In genomic region chr21:39313042-39313456, GRCh38 we compare ENCODE assay signal across 8 cellular contexts. TPM values are rescaled to one million over a fixed set of nuclear protein-coding genes. Genes with fewer than 3 reads are reported as not detected.
DNase-seq lines count a peak whose midpoint lies in the region; ATAC-seq lines count a peak whose summit lies in the region.

No MANE protein-coding gene starts in this region.

- no peaks in the 10 kb centered on the region for H3K27me3 Mint-ChIP-seq in activated naive CD4-positive, alpha-beta T cell treated with anti-CD3 and anti-CD28 coated beads for 36 hours (ENCODE audit: low read depth)
- H3K27me3 Mint-ChIP-seq in effector memory CD8-positive, alpha-beta T cell: no peaks in the 10 kb centered on the region
- peaks cover 0 to 4% (median 0%) of the 10 kb centered on the region in 3 donors for H3K27me3 Mint-ChIP-seq in naive B cell

- H3K27ac Mint-ChIP-seq in activated naive CD4-positive, alpha-beta T cell treated with anti-CD3 and anti-CD28 coated beads for 36 hours: peak overlapping the region; percentile 97
- peak overlapping the region; percentile 83 to 92 for H3K27ac Mint-ChIP-seq in effector memory CD8-positive, alpha-beta T cell
- H3K27ac Mint-ChIP-seq in naive B cell: peak overlapping the region in 3 of 6 donors; percentile 72 to 90 (median 83)

- H3K4me3 Mint-ChIP-seq in activated naive CD4-positive, alpha-beta T cell treated with anti-CD3 and anti-CD28 coated beads for 36 hours: peak overlapping the region; percentile 93
- H3K4me3 Mint-ChIP-seq in effector memory CD8-positive, alpha-beta T cell: peak overlapping the region; percentile 82 to 83
- H3K4me3 Mint-ChIP-seq in naive B cell: peak overlapping the region; percentile 89 to 98 (median 91)

- CTCF ChIA-PET in activated naive CD4-positive, alpha-beta T cell treated with anti-CD3 and anti-CD28 coated beads for 36 hours (lab: Charles Lee): interaction anchor here (0.7 to 1.4 kb wide), 5 partner anchors 26 to 122 kb away, joined by 3 to 4 read pairs (median 3); no protein-coding TSS in a partner anchor

- peaks cover 44% of the 10 kb centered on the region for H3K4me1 Mint-ChIP-seq in activated naive CD4-positive, alpha-beta T cell treated with anti-CD3 and anti-CD28 coated beads for 36 hours (ENCODE audit: low read depth)
- peaks cover 33 to 47% of the 10 kb centered on the region in 2 donors for H3K4me1 Mint-ChIP-seq in effector memory CD8-positive, alpha-beta T cell (ENCODE audit: low read depth in 2 of 2)
- peaks cover 38 to 56% (median 44%) of the 10 kb centered on the region in 3 donors for H3K4me1 Mint-ChIP-seq in naive B cell

- intact Hi-C loops in activated naive CD4-positive, alpha-beta T cell treated with anti-CD3 and anti-CD28 coated beads for 36 hours (cut with micrococcal nuclease): loop anchor here (2.0 to 10.0 kb wide), 4 partner anchors 14 to 1948 kb away; partner anchors contain the start of gene DYRK1A

- peaks cover 21% of the 10 kb centered on the region for H3K36me3 Mint-ChIP-seq in activated naive CD4-positive, alpha-beta T cell treated with anti-CD3 and anti-CD28 coated beads for 36 hours (ENCODE audit: low read depth)
- peaks cover 55% of the 10 kb centered on the region for H3K36me3 Mint-ChIP-seq in effector memory CD8-positive, alpha-beta T cell (ENCODE audit: insufficient read depth)
- H3K36me3 Mint-ChIP-seq in naive B cell: peaks cover 4 to 5% of the 10 kb centered on the region in 2 donors

- ATAC-seq in HG03095 (IDR thresholded peaks at IDR 0.05; ENCODE audit: unreplicated experiment) (peak; percentile 10), naive B cell (ENCODE audit: low read depth in 2 of 2) (peak in 1 of 2 donors; percentile 9)
- ATAC-seq in effector memory CD8-positive, alpha-beta T cell (replicated peaks): peak; percentile 0

- no peaks in the 10 kb centered on the region for H3K9me3 Mint-ChIP-seq in activated naive CD4-positive, alpha-beta T cell treated with anti-CD3 and anti-CD28 coated beads for 36 hours
- no peaks in the 10 kb centered on the region for H3K9me3 Mint-ChIP-seq in effector memory CD8-positive, alpha-beta T cell
- peaks cover 0 to 3% (median 0%) of the 10 kb centered on the region in 7 donors for H3K9me3 Mint-ChIP-seq in naive B cell

- peak; percentile 59 for DNase-seq in activated naive CD4-positive, alpha-beta T cell treated with anti-CD3 and anti-CD28 coated beads for 36 hours
- DNase-seq in activated naive CD4-positive, alpha-beta T cell treated with Interleukin-2 at 50 U/mL for 16 hours: no peak
- DNase-seq in T-helper 22 cell (ENCODE audit: low read depth) (peak; percentile 19), naive B cell (no peak), pons (ENCODE audit: low spot score) (no peak), NCI-H2107 (lab: John Stamatoyannopoulos, UW) (no peak)
- peak in 1 of 3 experiments; percentile 11 for DNase-seq in effector memory CD8-positive, alpha-beta T cell

RNA-seq across cellular contexts. Expression of gene BRWD1, which starts 0.4 kb away (rescaled TPM):
- total RNA-seq in activated naive CD4-positive, alpha-beta T cell treated with anti-CD3 and anti-CD28 coated beads for 36 hours: 10 to 100 TPM; 23.0 to 24.5 TPM
- 10 to 100 TPM; 31.1 to 49.8 (median 44.1) TPM for polyA plus RNA-seq in naive B cell (ENCODE audit: low read depth in 6 of 6)

RNA-seq across cellular contexts. Expression of gene HMGN1, which starts 35.8 kb away (rescaled TPM):
- total RNA-seq in activated naive CD4-positive, alpha-beta T cell treated with anti-CD3 and anti-CD28 coated beads for 36 hours: 100 to 1,000 TPM; 527 to 529 TPM
- 100 to 1,000 TPM; 259 to 458 (median 306) TPM for polyA plus RNA-seq in naive B cell (ENCODE audit: low read depth in 6 of 6)

Comparison
In these comparisons a context has a peak if more than half of its experiments do, and no peak if none do; other contexts are left out.
1. DNase-seq: peak in activated naive CD4-positive, alpha-beta T cell treated with anti-CD3 and anti-CD28 coated beads for 36 hours (single experiment) and T-helper 22 cell (single experiment); none in activated naive CD4-positive, alpha-beta T cell treated with Interleukin-2 at 50 U/mL for 16 hours (single experiment), naive B cell (single experiment), pons (single experiment) and NCI-H2107 (single experiment).
2. Peak in every context shown above with its lines, with median percentiles within 50 percentile points of each other: H3K4me3 Mint-ChIP-seq.